14 cellular contexts compared by ENCODE assay signal in the genomic region with DNA sequence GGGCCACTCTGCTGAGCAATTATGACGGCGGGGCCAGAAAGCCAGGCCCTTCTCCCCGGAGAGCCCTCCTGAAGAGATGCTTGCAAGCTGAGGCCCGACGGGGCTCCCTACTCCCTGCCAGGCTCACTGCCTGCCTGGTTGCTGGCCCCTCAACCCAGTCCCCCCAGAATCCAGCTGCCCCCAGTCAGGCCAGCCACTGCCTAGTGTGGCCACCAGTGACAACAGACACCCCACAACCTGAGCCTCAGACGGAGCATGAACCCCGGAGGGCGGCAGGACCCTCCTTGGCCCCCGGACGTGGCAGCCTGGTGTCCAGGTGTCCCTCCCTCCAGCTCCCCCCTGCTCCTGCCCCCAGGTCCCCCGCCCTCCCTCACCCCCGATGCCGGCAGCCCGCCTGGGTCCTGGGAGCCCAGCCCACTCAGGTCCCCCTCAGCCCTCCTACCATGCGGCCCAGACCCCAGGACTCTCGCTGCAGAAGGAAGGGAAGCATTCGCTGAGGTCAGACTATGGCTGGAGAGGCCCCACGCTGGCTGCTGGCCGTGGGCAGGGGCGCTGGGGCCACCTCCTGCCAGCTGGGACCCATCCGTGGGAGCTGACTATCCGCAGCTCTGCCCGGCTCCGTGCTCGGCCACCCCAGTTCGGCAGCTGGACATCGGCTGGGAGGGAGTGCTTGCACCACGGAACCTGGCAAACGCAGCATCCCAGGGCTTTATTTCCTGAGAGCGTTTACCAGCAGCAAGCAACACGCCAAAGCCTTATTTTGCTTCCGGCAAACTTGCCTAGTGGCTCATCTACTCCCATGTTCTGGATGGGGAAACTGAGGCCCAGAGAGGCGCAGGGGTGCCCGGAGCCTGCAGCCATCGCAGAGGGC.
"Had no signal": no experiment of that assay in that cellular context is flagged by ENCODE, and none has a peak within 500 bp of the region (broad histone marks: within the 10 kb centered on the region; RNA-seq: fewer than 3 reads in every experiment).

No MANE protein-coding gene starts in this region.

- DNase-seq: activated CD4-positive, alpha-beta T cell treated with anti-CD3 and anti-CD28 coated beads for 1 hour; activated CD4-positive, alpha-beta T cell treated with anti-CD3 and anti-CD28 coated beads, Interleukin-2, amount 50 U/mL, for 4 hours; activated effector memory CD4-positive, alpha-beta T cell treated with Interleukin-2 at 50 U/mL for 16 hours; activated T-cell treated with anti-CD3 and anti-CD28 coated beads, Interleukin-2, amount 50 U/mL, for 24 hours; adrenal gland; left ventricle myocardium superior; naive thymus-derived CD4-positive, alpha-beta T cell; stimulated activated CD4-positive, alpha-beta T cell treated with anti-CD3 and anti-CD28 coated beads, Interleukin-4, amount 100 ng/mL, for 24 hours; stimulated activated naive CD4-positive, alpha-beta T cell treated with Interleukin-2 at 50 U/mL for 16 hours; T1000 had no signal

- ATAC-seq: left ventricle myocardium superior; mucosa of descending colon; naive thymus-derived CD4-positive, alpha-beta T cell had no signal

- H3K9me3 ChIP-seq: adrenal gland, mucosa of descending colon, neutrophil, right atrium auricular region had no signal

- H3K27me3 ChIP-seq: right atrium auricular region had no signal

- H3K27ac ChIP-seq: adrenal gland, neutrophil, right atrium auricular region, skin epidermis had no signal

- H3K4me3 ChIP-seq: adrenal gland, mucosa of descending colon, right atrium auricular region, skin epidermis had no signal

- H3K4me1 ChIP-seq: adrenal gland, right atrium auricular region had no signal

- H3K36me3 ChIP-seq: adrenal gland, neutrophil, right atrium auricular region had no signal
